14 cellular contexts compared by ENCODE assay signal in genomic region chr1:234989479-234990327, GRCh38.
DNase-seq lines count a peak whose midpoint lies in the region; ATAC-seq, FAIRE-seq and TF ChIP-seq lines count a peak whose summit lies in the region.
"Had no signal": no experiment of that assay in that cellular context is flagged by ENCODE, and none has a peak within 500 bp of the region (broad histone marks: within the 10 kb centered on the region; RNA-seq: fewer than 3 reads in every experiment).

No MANE protein-coding gene starts in this region.

- H3K36me3 Mint-ChIP-seq in activated CD8-positive, alpha-beta memory T cell treated with anti-CD3 and anti-CD28 coated beads, Interleukin-2, amount 10 ng/mL, durations not matched to agents 7 days and 5 days: peaks cover 8% of the 10 kb centered on the region
- H3K36me3 Mint-ChIP-seq: type B pancreatic cell had no signal

- H3K27ac ChIP-seq in VCaP (peak overlapping the region; percentile 28; the same call in 1 of the 2 replicates), kidney (ENCODE audit: low read depth in 2 of 2, low read length in 2 of 2) (peak overlapping the region; percentile 43 to 68), stomach (peak overlapping the region in 4 of 5 donors; percentile 36 to 94 (median 92)), body of pancreas (no peak overlapping the region)
- H3K27ac ChIP-seq: cardiac muscle cell had no signal

- TF ChIP-seq CTCF in VCaP (conservative IDR thresholded peaks at IDR 0.05) (no peak), kidney (IDR thresholded peaks at IDR 0.05; ENCODE audit: borderline replicate concordance, extremely low read depth, insufficient read depth) (no peak), stomach (IDR thresholded peaks at IDR 0.05) (no peak), body of pancreas (IDR thresholded peaks at IDR 0.05) (no peak)

- no peak for DNase-seq in activated CD8-positive, alpha-beta memory T cell treated with anti-CD3 and anti-CD28 coated beads, Interleukin-2, amount 10 ng/mL, durations not matched to agents 7 days and 5 days
- no peak for DNase-seq in activated CD8-positive, alpha-beta memory T cell treated with anti-CD3 and anti-CD28 coated beads, Interleukin-2, amount 50 U/mL, for 48 hours
- no peak for DNase-seq in kidney
- no peak for DNase-seq in stomach
- DNase-seq in SKM-1 (lab: John Stamatoyannopoulos, UW; ENCODE audit: unreplicated experiment): no peak
- no peak for DNase-seq in body of pancreas
- DNase-seq: activated CD4-positive, CD25-positive, alpha-beta regulatory T cell; NCI-H2171 treated with DMSO at 0.1 percent for 48 hours had no signal

- TF ChIP-seq EP300 in stomach (IDR thresholded peaks at IDR 0.05): no peak

- H3K4me3 Mint-ChIP-seq in activated CD8-positive, alpha-beta memory T cell treated with anti-CD3 and anti-CD28 coated beads, Interleukin-2, amount 10 ng/mL, durations not matched to agents 7 days and 5 days: no peak overlapping the region
- H3K4me3 Mint-ChIP-seq: type B pancreatic cell had no signal

- no peaks in the 10 kb centered on the region for H3K27me3 Mint-ChIP-seq in activated CD8-positive, alpha-beta memory T cell treated with anti-CD3 and anti-CD28 coated beads, Interleukin-2, amount 10 ng/mL, durations not matched to agents 7 days and 5 days
- H3K27me3 Mint-ChIP-seq: type B pancreatic cell had no signal

- H3K36me3 ChIP-seq in kidney (ENCODE audit: control insufficient read depth in 1 of 2, insufficient read depth in 2 of 2, low read length in 2 of 2): no peaks in the 10 kb centered on the region
- no peaks in the 10 kb centered on the region for H3K36me3 ChIP-seq in stomach
- H3K36me3 ChIP-seq in body of pancreas (replicated peaks in 1 of 2; ENCODE audit: insufficient read depth in 1 of 2, low read depth in 2 of 2): no peaks in the 10 kb centered on the region
- H3K36me3 ChIP-seq: cardiac muscle cell had no signal

- H3K4me3 ChIP-seq in kidney (ENCODE audit: low read length in 2 of 2) (no peak overlapping the region), stomach (no peak overlapping the region), body of pancreas (no peak overlapping the region)
- H3K4me3 ChIP-seq: cardiac muscle cell had no signal

- no peak for FAIRE-seq in kidney (lab: Jason Lieb, UNC)
- FAIRE-seq: endometrium, HTR-8/SVneo had no signal

- intact Hi-C loops in kidney (cut with DNase I) (loop anchor here (10.0 kb wide), 1 partner anchor 375 kb away; the partner anchor contains the start of gene IRF2BP2), stomach (cut with DNase I; ENCODE audit: low total_unique reads) (no loop called here), body of pancreas (cut with DNase I) (no loop called here)

- H3K4me1 ChIP-seq in kidney (ENCODE audit: control insufficient read depth in 1 of 2, insufficient read depth in 1 of 2, low read depth in 1 of 2, low read length in 2 of 2) (peaks cover 32% of the 10 kb centered on the region in 2 donors), stomach (peaks cover 24 to 45% (median 32%) of the 10 kb centered on the region in 4 donors), body of pancreas (peaks cover 30% of the 10 kb centered on the region)

- peak overlapping the region; percentile 47 for H3K27ac Mint-ChIP-seq in activated CD8-positive, alpha-beta memory T cell treated with anti-CD3 and anti-CD28 coated beads, Interleukin-2, amount 10 ng/mL, durations not matched to agents 7 days and 5 days
- H3K27ac Mint-ChIP-seq: type B pancreatic cell had no signal

- peaks cover 51% of the 10 kb centered on the region for H3K4me1 Mint-ChIP-seq in activated CD8-positive, alpha-beta memory T cell treated with anti-CD3 and anti-CD28 coated beads, Interleukin-2, amount 10 ng/mL, durations not matched to agents 7 days and 5 days

- 89 to 94% (median 92%) methylated on average over 15 of the region's 15 CpGs for WGBS in stomach, 5 donors
- WGBS in body of pancreas, 2 donors: 89 to 94% methylated on average over 15 of the region's 15 CpGs

- ATAC-seq in activated CD8-positive, alpha-beta memory T cell treated with anti-CD3 and anti-CD28 coated beads, Interleukin-2, amount 10 ng/mL, durations not matched to agents 7 days and 5 days: peak; percentile 26
- ATAC-seq in body of pancreas: no peak
- no peak for ATAC-seq in GM18858 (IDR thresholded peaks at IDR 0.05; ENCODE audit: unreplicated experiment)

- no peaks in the 10 kb centered on the region for H3K9me3 Mint-ChIP-seq in activated CD8-positive, alpha-beta memory T cell treated with anti-CD3 and anti-CD28 coated beads, Interleukin-2, amount 10 ng/mL, durations not matched to agents 7 days and 5 days (ENCODE audit: low read depth)
- H3K9me3 Mint-ChIP-seq: type B pancreatic cell had no signal

- H3K27me3 ChIP-seq in stomach (no peaks in the 10 kb centered on the region), body of pancreas (no peaks in the 10 kb centered on the region)
- H3K27me3 ChIP-seq: cardiac muscle cell had no signal

- TF ChIP-seq POLR2A in stomach (IDR thresholded peaks at IDR 0.05): no peak
- no peak for TF ChIP-seq POLR2A in body of pancreas (IDR thresholded peaks at IDR 0.05)

- no peaks in the 10 kb centered on the region for H3K9me3 ChIP-seq in kidney (ENCODE audit: control insufficient read depth in 1 of 2, low read length in 2 of 2)
- H3K9me3 ChIP-seq in stomach: no peaks in the 10 kb centered on the region
- H3K9me3 ChIP-seq in body of pancreas: no peaks in the 10 kb centered on the region

- no peak overlapping the region for H3K9ac ChIP-seq in kidney (ENCODE audit: low read length in 2 of 2)

- CTCF ChIA-PET in activated CD8-positive, alpha-beta memory T cell treated with anti-CD3 and anti-CD28 coated beads, Interleukin-2, amount 10 ng/mL, durations not matched to agents 7 days and 5 days (lab: Charles Lee): interaction anchor here (0.5 to 2.0 kb wide), 8 partner anchors 10 to 502 kb away, joined by 3 to 9 read pairs (median 4); no protein-coding TSS in a partner anchor

Comparison
In these comparisons a context has a peak if more than half of its experiments do, and no peak if none do; other contexts are left out.
1. H3K27ac ChIP-seq: peak in VCaP (single experiment), kidney (2 of 2) and stomach (4 of 5); none in body of pancreas (0 of 4).